Comparison of ENCODE assay signal across 9 cellular contexts in the genomic region with DNA sequence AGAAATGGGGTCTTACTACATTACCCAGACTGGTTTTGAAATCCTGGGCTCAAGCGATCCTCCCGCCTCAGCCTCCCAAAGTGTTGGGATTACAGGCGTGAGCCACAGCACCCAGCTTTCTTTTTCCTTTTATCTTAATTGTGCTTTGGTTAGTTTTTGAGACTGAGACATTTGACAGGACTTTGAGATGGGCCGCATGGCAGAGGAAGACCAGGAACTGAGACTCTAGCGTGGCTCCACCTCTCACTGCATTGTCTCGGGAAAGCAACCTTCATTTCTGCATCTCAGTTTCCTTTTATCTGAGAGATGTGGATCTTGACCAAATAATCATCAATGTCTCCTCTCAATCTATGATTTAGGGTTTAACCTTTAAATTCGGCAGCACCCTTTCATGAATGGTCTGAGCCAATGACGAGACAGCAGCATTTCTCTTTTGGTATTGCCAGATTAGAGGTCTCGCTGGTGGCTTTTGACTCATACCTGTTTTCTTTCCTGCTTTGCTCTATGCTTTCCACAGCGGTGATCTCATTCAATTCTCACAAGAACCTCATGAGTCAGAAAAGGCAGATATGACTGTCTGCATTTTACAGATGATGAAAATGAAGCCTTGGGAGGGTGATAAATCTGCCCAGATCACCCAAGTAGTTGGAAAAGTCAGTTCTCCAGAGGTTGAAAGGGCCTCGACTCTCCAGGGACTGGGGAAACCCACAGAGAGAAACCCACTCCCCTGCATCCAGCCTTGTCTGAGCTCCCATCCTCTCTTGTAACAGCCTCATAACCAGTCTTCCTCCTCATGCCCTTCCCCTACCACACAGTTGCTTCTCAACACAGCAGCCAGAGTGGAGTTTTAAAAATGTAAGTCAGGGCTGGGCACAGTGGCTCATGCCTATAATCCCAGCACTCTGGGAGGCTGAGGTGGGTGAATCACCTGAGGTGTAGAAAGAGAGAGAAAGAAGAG.
DNase-seq lines count a peak whose midpoint lies in the region; ATAC-seq, FAIRE-seq and TF ChIP-seq lines count a peak whose summit lies in the region.
"Had no signal": no experiment of that assay in that cellular context is flagged by ENCODE, and none has a peak within 500 bp of the region (broad histone marks: within the 10 kb centered on the region; RNA-seq: fewer than 3 reads in every experiment).

No MANE protein-coding gene starts in this region.

- in situ Hi-C loops in Panc1 (cut with HindIII; ENCODE audit: low pct_unique_long_range_greater_than_20kb, low sequenced_read_pairs), result no loop called here

- TF ChIP-seq CTCF in GM12864 (IDR thresholded peaks at IDR 0.05; ENCODE audit: low read depth, low read length, missing control alignments), result no peak
- no peak for TF ChIP-seq CTCF in Panc1 (IDR thresholded peaks at IDR 0.05)
- no peak for TF ChIP-seq CTCF in bronchial epithelial cell (IDR thresholded peaks at IDR 0.05; ENCODE audit: insufficient read depth, low read length, severe bottlenecking)
- TF ChIP-seq CTCF in sigmoid colon (IDR thresholded peaks at IDR 0.05), result no peak

- peak; percentile 55 for DNase-seq in GM12864 (ENCODE audit: low read depth)
- peak; percentile 23 for DNase-seq in H54 (ENCODE audit: insufficient read length, low spot score)
- DNase-seq in Panc1 (ENCODE audit: low read depth, low spot score), result peak; percentile 54
- DNase-seq in bronchial epithelial cell (ENCODE audit: low read depth), result peak; percentile 97
- peak; percentile 25 to 80 for DNase-seq in stimulated activated effector memory CD8-positive, alpha-beta T cell treated with anti-CD3 and anti-CD28 coated beads, Interleukin-12 subunit alpha, Interleukin-12 subunit beta, amount 100 ng/mL, for 72 hours (ENCODE audit: low spot score in 2 of 2)
- DNase-seq in sigmoid colon, result no peak
- DNase-seq in HuH-7 (ENCODE audit: low spot score), result no peak

- H3K27ac Mint-ChIP-seq in stimulated activated effector memory CD8-positive, alpha-beta T cell treated with anti-CD3 and anti-CD28 coated beads, Interleukin-12 subunit alpha, Interleukin-12 subunit beta, amount 100 ng/mL, for 72 hours, result peak overlapping the region; percentile 90

- TF ChIP-seq POLR2A in H54 (IDR thresholded peaks at IDR 0.05; ENCODE audit: low read depth, low read length) (no peak), sigmoid colon (IDR thresholded peaks at IDR 0.05) (no peak)

- intact Hi-C loops in Panc1 (cut with micrococcal nuclease; ENCODE audit: unreplicated experiment) (loop anchor here (10.0 kb wide), 2 partner anchors 156 to 194 kb away; no protein-coding TSS in a partner anchor), sigmoid colon (cut with DNase I) (no loop called here)

- peak overlapping the region; percentile 39 for H3K4me3 Mint-ChIP-seq in stimulated activated effector memory CD8-positive, alpha-beta T cell treated with anti-CD3 and anti-CD28 coated beads, Interleukin-12 subunit alpha, Interleukin-12 subunit beta, amount 100 ng/mL, for 72 hours

- TF ChIP-seq EP300 in sigmoid colon (IDR thresholded peaks at IDR 0.05), result no peak

- H3K4me3 ChIP-seq in GM12864 (ENCODE audit: low read depth, low read length) (peak overlapping the region; percentile 33; the same call in 1 of the 2 replicates), Panc1 (ENCODE audit: low read depth in 2 of 2, low read length in 2 of 2) (no peak overlapping the region), bronchial epithelial cell (ENCODE audit: low read depth, low read length) (no peak overlapping the region), sigmoid colon (no peak overlapping the region)

- no TSS peak for BruUV-seq in Panc1 (replicated peaks; lab: Mats Ljungman, UMichigan)

- H3K9me3 ChIP-seq in Panc1 (ENCODE audit: control insufficient read depth, insufficient read depth, low read depth, low read length) (no peaks in the 10 kb centered on the region), sigmoid colon (no peaks in the 10 kb centered on the region)

- ATAC-seq in Panc1, result 0 out of 2 replicates have a peak, but pooled peaks have one; percentile 57
- peak; percentile 95 for ATAC-seq in stimulated activated effector memory CD8-positive, alpha-beta T cell treated with anti-CD3 and anti-CD28 coated beads, Interleukin-12 subunit alpha, Interleukin-12 subunit beta, amount 100 ng/mL, for 72 hours
- ATAC-seq in HG02970 (IDR thresholded peaks at IDR 0.05; ENCODE audit: low FRiP score, unreplicated experiment), result no peak
- ATAC-seq: HCT116 had no signal

- no peaks in the 10 kb centered on the region for H3K36me3 ChIP-seq in Panc1 (ENCODE audit: control insufficient read depth, insufficient read depth, low read length)
- no peaks in the 10 kb centered on the region for H3K36me3 ChIP-seq in bronchial epithelial cell (ENCODE audit: control insufficient read depth, insufficient read depth, low read length)
- no peaks in the 10 kb centered on the region for H3K36me3 ChIP-seq in sigmoid colon

- peaks cover 28% of the 10 kb centered on the region for H3K4me1 Mint-ChIP-seq in stimulated activated effector memory CD8-positive, alpha-beta T cell treated with anti-CD3 and anti-CD28 coated beads, Interleukin-12 subunit alpha, Interleukin-12 subunit beta, amount 100 ng/mL, for 72 hours

- no peaks in the 10 kb centered on the region for H3K36me3 Mint-ChIP-seq in stimulated activated effector memory CD8-positive, alpha-beta T cell treated with anti-CD3 and anti-CD28 coated beads, Interleukin-12 subunit alpha, Interleukin-12 subunit beta, amount 100 ng/mL, for 72 hours

- H3K9me3 Mint-ChIP-seq in stimulated activated effector memory CD8-positive, alpha-beta T cell treated with anti-CD3 and anti-CD28 coated beads, Interleukin-12 subunit alpha, Interleukin-12 subunit beta, amount 100 ng/mL, for 72 hours, result no peaks in the 10 kb centered on the region

- POLR2A ChIA-PET in Panc1 (lab: Charles Lee), result no interaction called here

- FAIRE-seq in H54 (lab: Jason Lieb, UNC) (peak; percentile 68), bronchial epithelial cell (lab: Jason Lieb, UNC) (peak; percentile 82)

- no peaks in the 10 kb centered on the region for H3K4me1 ChIP-seq in Panc1 (ENCODE audit: control insufficient read depth, insufficient read depth, low read length)
- no peaks in the 10 kb centered on the region for H3K4me1 ChIP-seq in sigmoid colon

- H3K27me3 ChIP-seq in Panc1 (ENCODE audit: control insufficient read depth, insufficient read depth, low read length) (no peaks in the 10 kb centered on the region), bronchial epithelial cell (ENCODE audit: control insufficient read depth, insufficient read depth, low read length) (no peaks in the 10 kb centered on the region), sigmoid colon (no peaks in the 10 kb centered on the region)

- WGBS in sigmoid colon, 2 donors, result 79 to 86% methylated on average over 11 of the region's 11 CpGs

- CTCF ChIA-PET in Panc1 (lab: Charles Lee), result interaction anchor here (1.3 kb wide), 1 partner anchor 160 kb away, joined by 3 read pairs; no protein-coding TSS in a partner anchor

- H3K27ac ChIP-seq in Panc1 (ENCODE audit: low read length) (no peak overlapping the region), sigmoid colon (no peak overlapping the region)

Comparison
In these comparisons a context has a peak if more than half of its experiments do, and no peak if none do; other contexts are left out.
1. DNase-seq: peak in GM12864 (single experiment), H54 (single experiment), Panc1 (single experiment), bronchial epithelial cell (single experiment) and stimulated activated effector memory CD8-positive, alpha-beta T cell treated with anti-CD3 and anti-CD28 coated beads, Interleukin-12 subunit alpha, Interleukin-12 subunit beta, amount 100 ng/mL, for 72 hours (2 of 2); none in sigmoid colon (single experiment) and HuH-7 (single experiment).